ENCODE assay signal across 8 cellular contexts in genomic region chr2:190781604-190782198, GRCh38.
DNase-seq lines count a peak whose midpoint lies in the region; ATAC-seq and TF ChIP-seq lines count a peak whose summit lies in the region.

No MANE protein-coding gene starts in this region.

- ATAC-seq in HG03108 (IDR thresholded peaks at IDR 0.05; ENCODE audit: unreplicated experiment) = no peak

- H3K9me3 ChIP-seq in effector memory CD4-positive, alpha-beta T cell (ENCODE audit: control insufficient read depth, low read length) = no peaks in the 10 kb centered on the region
- no peaks in the 10 kb centered on the region for H3K9me3 ChIP-seq in testis

- peak; percentile 60 for TF ChIP-seq CTCF in AG09309 (IDR thresholded peaks at IDR 0.05; ENCODE audit: control insufficient read depth, insufficient read depth, low read depth, low read length, missing control alignments)
- TF ChIP-seq CTCF in testis (IDR thresholded peaks at IDR 0.05) = peak; percentile 11 to 53 (median 40)

- H3K4me1 ChIP-seq in effector memory CD4-positive, alpha-beta T cell (ENCODE audit: control insufficient read depth, insufficient read depth, low read length, poor library complexity, severe bottlenecking) = no peaks in the 10 kb centered on the region
- peaks cover 10% of the 10 kb centered on the region for H3K4me1 ChIP-seq in testis

- H3K27me3 ChIP-seq in effector memory CD4-positive, alpha-beta T cell (replicated peaks; ENCODE audit: control insufficient read depth, insufficient read depth, low read length, poor library complexity, severe bottlenecking) = no peaks in the 10 kb centered on the region
- no peaks in the 10 kb centered on the region for H3K27me3 ChIP-seq in testis

- WGBS in testis, 2 donors = 48 to 58% methylated on average over 4 of the region's 4 CpGs

- H3K36me3 ChIP-seq in effector memory CD4-positive, alpha-beta T cell (ENCODE audit: control insufficient read depth, insufficient read depth, low read length) = no peaks in the 10 kb centered on the region
- no peaks in the 10 kb centered on the region for H3K36me3 ChIP-seq in testis (ENCODE audit: low read depth, missing control alignments)

- intact Hi-C loops in testis (cut with DNase I; ENCODE audit: low total_unique reads) = no loop called here

- no peak overlapping the region for H3K27ac ChIP-seq in effector memory CD4-positive, alpha-beta T cell (ENCODE audit: insufficient read depth, low read length, poor library complexity, severe bottlenecking)
- no peak overlapping the region for H3K27ac ChIP-seq in testis

- DNase-seq in AG09309 (ENCODE audit: low read depth) (no peak), GM19238 (ENCODE audit: insufficient read length, low spot score) (peak; percentile 41), NCI-H345 (lab: John Stamatoyannopoulos, UW) (peak; percentile 46), mucosa of gallbladder (ENCODE audit: low spot score) (peak; percentile 54), testis (peak; percentile 40)
- peak; percentile 50 for DNase-seq in activated CD4-positive, CD25-positive, alpha-beta regulatory T cell treated with anti-CD3 and anti-CD28 coated beads, Interleukin-2, amount 50 U/mL, for 72 hours
- peak in 2 of 3 donors; percentile 8 to 14 for DNase-seq in effector memory CD4-positive, alpha-beta T cell

- no peak overlapping the region for H3K4me3 ChIP-seq in AG09309 (ENCODE audit: control insufficient read depth, low read depth, low read length)
- H3K4me3 ChIP-seq in effector memory CD4-positive, alpha-beta T cell (ENCODE audit: insufficient read depth, low read depth, low read length, poor library complexity, severe bottlenecking) = no peak overlapping the region
- H3K4me3 ChIP-seq in testis = no peak overlapping the region

- TF ChIP-seq POLR2A in testis (IDR thresholded peaks at IDR 0.05) = no peak
